In the genomic region with DNA sequence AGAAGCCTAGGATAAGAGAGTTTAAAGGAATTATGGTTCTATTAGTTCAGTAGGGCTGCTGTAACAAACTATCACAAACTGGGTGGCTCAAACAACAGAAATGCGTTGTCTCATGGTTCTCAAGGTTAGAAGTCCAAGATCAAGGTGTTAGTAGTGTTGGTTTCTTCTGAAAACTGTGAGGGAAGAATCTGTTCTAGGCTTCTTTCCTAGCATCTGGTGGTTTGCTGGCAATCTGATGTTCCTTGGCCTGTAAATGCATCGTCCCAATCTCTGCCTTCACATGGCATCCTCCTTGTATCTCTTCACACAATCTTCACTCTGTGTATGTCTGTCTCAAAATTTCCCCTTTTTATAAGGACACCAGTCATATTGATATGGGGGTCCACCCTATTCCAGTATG, we compare ENCODE assay signal across 24 cellular contexts.
"Had no signal": no experiment of that assay in that cellular context is flagged by ENCODE, and none has a peak within 500 bp of the region (broad histone marks: within the 10 kb centered on the region; RNA-seq: fewer than 3 reads in every experiment).

No MANE protein-coding gene starts in this region.

- H3K4me1 ChIP-seq: adrenal gland, breast epithelium, Peyer's patch had no signal

- H3K4me3 ChIP-seq: adrenal gland, breast epithelium, Peyer's patch, SJCRH30 had no signal

- H3K27ac ChIP-seq: adrenal gland, breast epithelium, Peyer's patch, RWPE1, SJCRH30 had no signal

- H3K4me1 Mint-ChIP-seq: activated naive CD8-positive, alpha-beta T cell treated with anti-CD3 and anti-CD28 coated beads, Interleukin-2, amount 10 ng/mL, durations not matched to agents 7 days and 5 days had no signal

- ATAC-seq: activated CD4-positive, CD25-positive, alpha-beta regulatory T cell treated with anti-CD3 and anti-CD28 coated beads, Interleukin-2, amount 50 U/mL, for 24 hours; activated CD8-positive, alpha-beta T cell treated with anti-CD3 and anti-CD28 coated beads for 36 hours had no signal

- H3K27me3 ChIP-seq: adrenal gland, breast epithelium, Peyer's patch, SJCRH30 had no signal

- H3K9me3 Mint-ChIP-seq: activated CD8-positive, alpha-beta T cell treated with anti-CD3 and anti-CD28 coated beads for 36 hours; activated naive CD8-positive, alpha-beta T cell treated with anti-CD3 and anti-CD28 coated beads, Interleukin-2, amount 10 ng/mL, durations not matched to agents 7 days and 5 days; T-helper 1 cell treated with Interleukin-12 subunit alpha and Interleukin-12 subunit beta and Interleukin-4 antibody, amounts not matched to agents 30 μg/mL and 1 μg/mL, for 36 hours had no signal

- H3K36me3 ChIP-seq: adrenal gland, breast epithelium, Peyer's patch, SJCRH30 had no signal

- H3K27ac Mint-ChIP-seq: activated CD8-positive, alpha-beta T cell treated with anti-CD3 and anti-CD28 coated beads for 36 hours; activated naive CD8-positive, alpha-beta T cell treated with anti-CD3 and anti-CD28 coated beads, Interleukin-2, amount 10 ng/mL, durations not matched to agents 7 days and 5 days; T-helper 1 cell treated with Interleukin-12 subunit alpha and Interleukin-12 subunit beta and Interleukin-4 antibody, amounts not matched to agents 30 μg/mL and 1 μg/mL, for 36 hours had no signal

- H3K36me3 Mint-ChIP-seq: activated naive CD8-positive, alpha-beta T cell treated with anti-CD3 and anti-CD28 coated beads, Interleukin-2, amount 10 ng/mL, durations not matched to agents 7 days and 5 days had no signal

- DNase-seq: activated CD4-positive, alpha-beta T cell treated with anti-CD3 and anti-CD28 coated beads for 4 hours; activated CD8-positive, alpha-beta memory T cell treated with anti-CD3 and anti-CD28 coated beads, Interleukin-2, amount 50 U/mL, for 4 hours; activated CD8-positive, alpha-beta T cell treated with anti-CD3 and anti-CD28 coated beads for 36 hours; activated naive CD4-positive, alpha-beta T cell treated with anti-CD3 and anti-CD28 coated beads, Interleukin-2, amount 50 U/mL, for 16 hours; activated naive CD8-positive, alpha-beta T cell treated with anti-CD3 and anti-CD28 coated beads, Interleukin-2, amount 10 ng/mL, durations not matched to agents 7 days and 5 days; activated T-cell treated with anti-CD3 and anti-CD28 coated beads, Interleukin-2, amount 50 U/mL, for 1 hour; adrenal gland; anterior cingulate cortex; caudate nucleus; MM.1S; NCI-H1105; NCI-H1436; NCI-H187; NCI-H2081; NCI-H510A treated with DMSO at 0.1 percent for 48 hours; NCI-H69; NK-92 treated with Interleukin-12 subunit alpha and Interleukin-12 subunit beta, amount 100 ng/mL, for 24 hours; Peyer's patch; Right ventricle myocardium superior had no signal

- H3K4me3 Mint-ChIP-seq: activated CD8-positive, alpha-beta T cell treated with anti-CD3 and anti-CD28 coated beads for 36 hours; activated naive CD8-positive, alpha-beta T cell treated with anti-CD3 and anti-CD28 coated beads, Interleukin-2, amount 10 ng/mL, durations not matched to agents 7 days and 5 days; T-helper 1 cell treated with Interleukin-12 subunit alpha and Interleukin-12 subunit beta and Interleukin-4 antibody, amounts not matched to agents 30 μg/mL and 1 μg/mL, for 36 hours had no signal

- H3K9me3 ChIP-seq: adrenal gland, breast epithelium, Peyer's patch, SJCRH30 had no signal
